Comparison of ENCODE assay signal across 9 cellular contexts in the genomic region with DNA sequence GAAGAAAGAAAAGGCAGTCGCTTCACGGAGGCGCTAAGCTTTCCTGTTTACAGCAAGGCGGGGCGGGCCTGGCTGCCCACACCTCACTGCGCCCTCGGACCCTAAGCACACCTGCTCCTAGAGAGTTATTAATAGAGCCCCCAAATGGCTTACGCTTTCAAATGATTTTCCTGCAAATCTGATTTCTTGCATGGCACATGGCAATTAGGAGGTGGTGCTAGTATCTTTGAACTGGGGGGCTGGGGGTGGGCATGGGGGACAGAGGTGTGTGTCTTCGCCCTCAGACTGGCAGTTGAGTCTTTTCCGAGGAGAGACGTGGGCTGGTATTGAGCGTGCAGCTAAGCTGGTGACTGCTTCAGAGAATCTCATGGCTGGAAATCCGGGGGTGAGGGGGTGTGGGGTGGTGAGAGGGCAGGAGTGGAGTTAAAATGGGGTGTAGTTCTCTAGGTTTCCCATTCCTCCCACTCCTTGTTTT. TPM values are rescaled to one million over a fixed set of nuclear protein-coding genes. Genes with fewer than 3 reads are reported as not detected.
DNase-seq lines count a peak whose midpoint lies in the region; ATAC-seq and TF ChIP-seq lines count a peak whose summit lies in the region.
"Had no signal": no experiment of that assay in that cellular context is flagged by ENCODE, and none has a peak within 500 bp of the region (broad histone marks: within the 10 kb centered on the region; RNA-seq: fewer than 3 reads in every experiment).

No MANE protein-coding gene starts in this region.

- no peaks in the 10 kb centered on the region for H3K9me2 ChIP-seq in GM23338 (ENCODE audit: insufficient read depth)

- CTCF ChIA-PET in WTC11 (lab: Charles Lee) = interaction anchor here (0.6 to 3.9 kb wide), 37 partner anchors 9 to 343 kb away, joined by 3 to 35 read pairs (median 4); partner anchors contain the start of gene EXTL2
- CTCF ChIA-PET in Caco-2 (lab: Charles Lee) = interaction anchor here (1.4 kb wide), 1 partner anchor 50 kb away, joined by 11 read pairs; no protein-coding TSS in a partner anchor

- H4K20me1 ChIP-seq in GM23338 (replicated peaks; ENCODE audit: insufficient read depth) = no peaks in the 10 kb centered on the region; the same call in 1 of the 2 replicates

- intact Hi-C loops in dendritic cell treated with granulocyte-macrophage colony-stimulating factor and Interleukin-4, amounts not matched to agents 40 ng/mL and 50 ng/mL, for 4 days (cut with micrococcal nuclease) = loop anchor here (2.0 to 10.0 kb wide), 5 partner anchors 27 to 317 kb away; no protein-coding TSS in a partner anchor
- intact Hi-C loops in uterus (cut with DNase I; ENCODE audit: low total_unique reads) = no loop called here
- intact Hi-C loops in Caco-2 (cut with micrococcal nuclease; ENCODE audit: unreplicated experiment) = loop anchor here (2.0 to 5.0 kb wide), 2 partner anchors 101 to 317 kb away; no protein-coding TSS in a partner anchor

- H3K9me3 Mint-ChIP-seq in GM23338 = no peaks in the 10 kb centered on the region
- no peaks in the 10 kb centered on the region for H3K9me3 Mint-ChIP-seq in WTC11
- no peaks in the 10 kb centered on the region for H3K9me3 Mint-ChIP-seq in dendritic cell treated with granulocyte-macrophage colony-stimulating factor and Interleukin-4, amounts not matched to agents 40 ng/mL and 50 ng/mL, for 4 days
- no peaks in the 10 kb centered on the region for H3K9me3 Mint-ChIP-seq in neural crest cell
- no peaks in the 10 kb centered on the region for H3K9me3 Mint-ChIP-seq in Caco-2 (ENCODE audit: unreplicated experiment)

- H3K27ac ChIP-seq in GM23338 (ENCODE audit: low read depth) = no peak overlapping the region
- H3K27ac ChIP-seq in uterus = peak overlapping the region; percentile 77 to 84
- H3K27ac ChIP-seq: VCaP had no signal

- peak overlapping the region; percentile 90 for H3K4me2 ChIP-seq in GM23338

- H3K4me3 ChIP-seq in GM23338 = peak overlapping the region; percentile 97
- H3K4me3 ChIP-seq in uterus = peak overlapping the region; percentile 36 to 48
- H3K4me3 ChIP-seq in Caco-2 (ENCODE audit: low read depth, low read length) = no peak overlapping the region

- ATAC-seq in GM23338 (peak; percentile 14), WTC11 (no peak), HG03439 (IDR thresholded peaks at IDR 0.05; ENCODE audit: unreplicated experiment) (no peak), HG03045 (IDR thresholded peaks at IDR 0.05; ENCODE audit: unreplicated experiment) (no peak)

- no peaks in the 10 kb centered on the region for H3K36me3 ChIP-seq in GM23338 (ENCODE audit: insufficient read depth)
- no peaks in the 10 kb centered on the region for H3K36me3 ChIP-seq in uterus
- H3K36me3 ChIP-seq in Caco-2 (ENCODE audit: control insufficient read depth, insufficient read depth, low read length) = no peaks in the 10 kb centered on the region

- peaks cover 18% of the 10 kb centered on the region for H3K4me1 Mint-ChIP-seq in GM23338
- peaks cover 25% of the 10 kb centered on the region for H3K4me1 Mint-ChIP-seq in WTC11
- peaks cover 51% of the 10 kb centered on the region for H3K4me1 Mint-ChIP-seq in dendritic cell treated with granulocyte-macrophage colony-stimulating factor and Interleukin-4, amounts not matched to agents 40 ng/mL and 50 ng/mL, for 4 days (ENCODE audit: low read depth)
- peaks cover 42% of the 10 kb centered on the region for H3K4me1 Mint-ChIP-seq in neural crest cell
- H3K4me1 Mint-ChIP-seq in Caco-2 (ENCODE audit: low read depth, unreplicated experiment) = peaks cover 12% of the 10 kb centered on the region

- H3K27me3 ChIP-seq in GM23338 (ENCODE audit: insufficient read depth) (peaks cover 47% of the 10 kb centered on the region), uterus (peaks cover 0 to 4% of the 10 kb centered on the region in 2 donors), Caco-2 (replicated peaks; ENCODE audit: control insufficient read depth, insufficient read depth, low read length) (no peaks in the 10 kb centered on the region; the same call in 1 of the 2 replicates)

- no peaks in the 10 kb centered on the region for H3K9me3 ChIP-seq in uterus
- no peaks in the 10 kb centered on the region for H3K9me3 ChIP-seq in Caco-2

- H3F3A ChIP-seq in GM23338 (replicated peaks; ENCODE audit: low read depth) = peaks cover 4% of the 10 kb centered on the region; the same call in 1 of the 2 replicates

- H3K36me3 Mint-ChIP-seq in GM23338 (ENCODE audit: low read depth) (peaks cover 9% of the 10 kb centered on the region), WTC11 (peaks cover 9% of the 10 kb centered on the region), neural crest cell (ENCODE audit: low read depth) (peaks cover 13% of the 10 kb centered on the region), Caco-2 (ENCODE audit: insufficient read depth, unreplicated experiment) (no peaks in the 10 kb centered on the region)
- H3K36me3 Mint-ChIP-seq in dendritic cell treated with granulocyte-macrophage colony-stimulating factor and Interleukin-4, amounts not matched to agents 40 ng/mL and 50 ng/mL, for 4 days (ENCODE audit: low read depth) = peaks cover 51% of the 10 kb centered on the region

- H3K4me3 Mint-ChIP-seq in GM23338 (peak overlapping the region; percentile 84), WTC11 (peak overlapping the region; percentile 86), neural crest cell (peak overlapping the region; percentile 90), Caco-2 (ENCODE audit: unreplicated experiment) (no peak overlapping the region)
- peak overlapping the region; percentile 79 for H3K4me3 Mint-ChIP-seq in dendritic cell treated with granulocyte-macrophage colony-stimulating factor and Interleukin-4, amounts not matched to agents 40 ng/mL and 50 ng/mL, for 4 days

- H3K27me3 Mint-ChIP-seq in GM23338 (ENCODE audit: insufficient read depth, low read depth, poor library complexity) (peaks cover 36% of the 10 kb centered on the region), WTC11 (ENCODE audit: low read depth) (peaks cover 47% of the 10 kb centered on the region), neural crest cell (ENCODE audit: low read depth) (peaks cover 39% of the 10 kb centered on the region), Caco-2 (ENCODE audit: insufficient read depth, unreplicated experiment) (peaks cover 23% of the 10 kb centered on the region)
- H3K27me3 Mint-ChIP-seq in dendritic cell treated with granulocyte-macrophage colony-stimulating factor and Interleukin-4, amounts not matched to agents 40 ng/mL and 50 ng/mL, for 4 days = peaks cover 54% of the 10 kb centered on the region

- H3K79me2 ChIP-seq in GM23338 (replicated peaks; ENCODE audit: insufficient read depth) = no peaks in the 10 kb centered on the region

- H3K4me1 ChIP-seq in GM23338 (ENCODE audit: insufficient read depth) (peaks cover 20% of the 10 kb centered on the region), uterus (peaks cover 0 to 4% of the 10 kb centered on the region in 2 donors), Caco-2 (0 out of 2 replicates have a peak, but pooled peaks cover 5% of the 10 kb centered on the region)

- no peak for TF ChIP-seq CTCF in GM23338 (conservative IDR thresholded peaks at IDR 0.05; ENCODE audit: low read depth in 2 of 2)
- TF ChIP-seq CTCF in WTC11 (IDR thresholded peaks at IDR 0.05) = no peak
- no peak for TF ChIP-seq CTCF in neural crest cell (conservative IDR thresholded peaks at IDR 0.05)
- no peak for TF ChIP-seq CTCF in uterus (IDR thresholded peaks at IDR 0.05)
- no peak for TF ChIP-seq CTCF in Caco-2 (IDR thresholded peaks at IDR 0.05; ENCODE audit: insufficient read depth in 1 of 2, low read depth in 1 of 2, low read length in 1 of 2, severe bottlenecking in 1 of 2, unreplicated experiment in 1 of 2)

- POLR2A ChIA-PET in WTC11 (lab: Charles Lee) = interaction anchor here (0.7 to 0.9 kb wide), 2 partner anchors 103 to 223 kb away, joined by 3 read pairs; no protein-coding TSS in a partner anchor
- POLR2A ChIA-PET in Caco-2 (lab: Charles Lee) = no interaction called here

- DNase-seq in GM23338 (ENCODE audit: low spot score) (peak; percentile 52), WTC11 (ENCODE audit: low spot score) (peak; percentile 25), neural crest cell (ENCODE audit: low read depth, low spot score) (no peak), uterus (no peak), Caco-2 (no peak)

- H2AFZ ChIP-seq in GM23338 = no peak overlapping the region; the same call in 1 of the 2 replicates

- H3K27ac Mint-ChIP-seq in GM23338 (no peak overlapping the region), WTC11 (no peak overlapping the region), neural crest cell (ENCODE audit: unreplicated experiment) (no peak overlapping the region), Caco-2 (ENCODE audit: unreplicated experiment) (no peak overlapping the region)
- peak overlapping the region; percentile 86 for H3K27ac Mint-ChIP-seq in dendritic cell treated with granulocyte-macrophage colony-stimulating factor and Interleukin-4, amounts not matched to agents 40 ng/mL and 50 ng/mL, for 4 days

- no peak for TF ChIP-seq POLR2A in uterus (IDR thresholded peaks at IDR 0.05)

- BruUV-seq in Caco-2 (replicated peaks; lab: Mats Ljungman, UMichigan) = no TSS peak

TF ChIP-seq in GM23338, 12 proteins besides CTCF, POLR2A, EP300 and RAD21 (continues in another document):
- TF ChIP-seq CREB1 (CRISPR knock-in tag; IDR thresholded peaks at IDR 0.05; ENCODE audit: low read depth) (no peak), ZNF331 (CRISPR knock-in tag; IDR thresholded peaks at IDR 0.05; ENCODE audit: low read depth) (no peak), NANOG (IDR thresholded peaks at IDR 0.05; ENCODE audit: borderline replicate concordance) (no peak)

TF ChIP-seq in WTC11, 78 proteins besides CTCF, POLR2A, EP300 and RAD21 (continues in another document):
- TF ChIP-seq ATF1 (CRISPR knock-in tag; IDR thresholded peaks at IDR 0.05) = no peak
- TF ChIP-seq NFYB (CRISPR knock-in tag; conservative IDR thresholded peaks at IDR 0.05; ENCODE audit: low read depth) = no peak
- TF ChIP-seq JAZF1 (CRISPR knock-in tag; IDR thresholded peaks at IDR 0.05) = no peak
- TF ChIP-seq FOXK1 (CRISPR knock-in tag; IDR thresholded peaks at IDR 0.05) = no peak
- TF ChIP-seq ESRRA (CRISPR knock-in tag; IDR thresholded peaks at IDR 0.05; ENCODE audit: borderline replicate concordance) = no peak
- no peak for TF ChIP-seq PREB (CRISPR knock-in tag; IDR thresholded peaks at IDR 0.05; ENCODE audit: borderline replicate concordance)

RNA-seq across cellular contexts. Expression of gene S1PR1, which starts 1.3 kb away (rescaled TPM):
- total RNA-seq in GM23338 (2014; rRNA removed; shearing (Covaris generic)) = 4.1 and 5.2 TPM in 2 replicates
- polyA plus RNA-seq in GM23338 (2016; fragmentation: Nextera tagmentation; extraction: Ambion mirVana) = 2.6 and 2.7 TPM in 2 replicates
- 3.2 to 3.4 TPM (median 3.2 TPM) in 3 replicates for total RNA-seq in WTC11 (2021)
- total RNA-seq in neural crest cell = 20.9 and 21.6 TPM in 2 replicates
- 10 to 100 TPM; 25.6 to 97.9 (median 64.2) TPM for total RNA-seq in uterus
- total RNA-seq in Caco-2 (2022) = not detected in 2 replicates

Comparison
In these comparisons a context has a peak if more than half of its experiments do, and no peak if none do; other contexts are left out.
1. DNase-seq: peak in GM23338 (single experiment) and WTC11 (single experiment); none in neural crest cell (single experiment), uterus (0 of 2) and Caco-2 (0 of 2).